Comparison of ENCODE assay signal across 8 cellular contexts in genomic region chr11:67435727-67436458, GRCh38. TPM values are rescaled to one million over a fixed set of nuclear protein-coding genes. Genes with fewer than 3 reads are reported as not detected.
DNase-seq lines count a peak whose midpoint lies in the region; ATAC-seq and TF ChIP-seq lines count a peak whose summit lies in the region.

No MANE protein-coding gene starts in this region.

- H3K9me3 ChIP-seq in left ventricle myocardium inferior (replicated peaks), result no peaks in the 10 kb centered on the region
- H3K9me3 ChIP-seq in WERI-Rb-1 (ENCODE audit: severe bottlenecking), result no peaks in the 10 kb centered on the region
- no peaks in the 10 kb centered on the region for H3K9me3 ChIP-seq in uterus

- DNase-seq in left ventricle myocardium inferior (no peak), left ventricle myocardium superior (no peak), WERI-Rb-1 (no peak), left colon (no peak), uterus (no peak), NCI-H146 (lab: John Stamatoyannopoulos, UW) (no peak)
- no peak for DNase-seq in activated CD4-positive, alpha-beta T cell treated with anti-CD3 and anti-CD28 coated beads for 4 hours

- peaks cover 38% of the 10 kb centered on the region for H3K4me1 ChIP-seq in left ventricle myocardium inferior
- H3K4me1 ChIP-seq in uterus, result peaks cover 0 to 4% of the 10 kb centered on the region in 2 donors

- H3K27ac ChIP-seq in left ventricle myocardium inferior (replicated peaks) (peak overlapping the region; percentile 40), WERI-Rb-1 (peak overlapping the region; percentile 25), uterus (peak overlapping the region; percentile 53 to 58)

- H3K4me3 ChIP-seq in left ventricle myocardium inferior, result no peak overlapping the region
- no peak overlapping the region for H3K4me3 ChIP-seq in WERI-Rb-1 (ENCODE audit: low read depth, low read length)
- no peak overlapping the region for H3K4me3 ChIP-seq in uterus

- TF ChIP-seq CTCF in left ventricle myocardium inferior (IDR thresholded peaks at IDR 0.05; ENCODE audit: borderline replicate concordance) (no peak), WERI-Rb-1 (IDR thresholded peaks at IDR 0.05; ENCODE audit: low read depth, low read length) (no peak), uterus (IDR thresholded peaks at IDR 0.05) (no peak)

- no peaks in the 10 kb centered on the region for H3K27me3 ChIP-seq in left ventricle myocardium inferior (ENCODE audit: low read depth)
- H3K27me3 ChIP-seq in WERI-Rb-1 (ENCODE audit: insufficient read depth, low read depth, severe bottlenecking), result no peaks in the 10 kb centered on the region
- no peaks in the 10 kb centered on the region for H3K27me3 ChIP-seq in uterus

- no peak for TF ChIP-seq POLR2A in uterus (IDR thresholded peaks at IDR 0.05)

- intact Hi-C loops in left ventricle myocardium inferior (cut with micrococcal nuclease) (no loop called here), left ventricle myocardium superior (cut with micrococcal nuclease) (no loop called here), left colon (cut with DNase I, micrococcal nuclease) (no loop called here), uterus (cut with DNase I; ENCODE audit: low total_unique reads) (no loop called here)

- ATAC-seq in left ventricle myocardium superior, result no peak
- ATAC-seq in left colon, result peak; percentile 1
- no peak for ATAC-seq in HG02970 (IDR thresholded peaks at IDR 0.05; ENCODE audit: low FRiP score, unreplicated experiment)

- peaks cover 70% of the 10 kb centered on the region for H3K36me3 ChIP-seq in left ventricle myocardium inferior
- H3K36me3 ChIP-seq in WERI-Rb-1, result peaks cover 82% of the 10 kb centered on the region
- no peaks in the 10 kb centered on the region for H3K36me3 ChIP-seq in uterus

RNA-seq across cellular contexts. Expression of gene PTPRCAP, which starts 1.6 kb away (rescaled TPM):
- 0.60 TPM for total RNA-seq in left ventricle myocardium inferior
- 2.0 TPM for total RNA-seq in left ventricle myocardium superior
- 10 to 100 TPM in 1 of 2 donors, 1 to 10 TPM in 1; 7.1 to 11.2 TPM for total RNA-seq in left colon
- 1 to 10 TPM in 3 of 4 donors, under 1 TPM in 1; 0.29 to 5.0 (median 1.9) TPM for total RNA-seq in uterus

RNA-seq across cellular contexts. Expression of gene CORO1B, which starts 7.4 kb away (rescaled TPM):
- total RNA-seq in left ventricle myocardium inferior (25.5 TPM), left ventricle myocardium superior (23.2 TPM), left colon (100 to 1,000 TPM; 195 to 230 TPM), uterus (10 to 100 TPM; 34.7 to 79.2 (median 69.0) TPM)

RNA-seq across cellular contexts. Expression of gene RPS6KB2, which starts 7.6 kb away (rescaled TPM):
- total RNA-seq in left ventricle myocardium inferior (21.3 TPM), left ventricle myocardium superior (25.1 TPM), left colon (10 to 100 TPM; 45.3 to 47.4 TPM), uterus (10 to 100 TPM; 25.6 to 45.0 (median 30.7) TPM)

RNA-seq across cellular contexts. Expression of gene GPR152, which starts 16.6 kb away (rescaled TPM):
- total RNA-seq in left ventricle myocardium inferior, result not detected
- not detected for total RNA-seq in left ventricle myocardium superior
- total RNA-seq in left colon, result not detected
- not detected for total RNA-seq in uterus

RNA-seq across cellular contexts. Expression of gene CABP4, which starts 19.3 kb away (rescaled TPM):
- total RNA-seq in left ventricle myocardium inferior (1.4 TPM), left ventricle myocardium superior (0.64 TPM), left colon (1 to 10 TPM; 1.1 to 2.0 TPM), uterus (1 to 10 TPM in 1 of 4 donors, under 1 TPM in 1, not detected in 2; 0.67 to 1.9 TPM)
